ENCODE assay signal across 28 cellular contexts in the genomic region with DNA sequence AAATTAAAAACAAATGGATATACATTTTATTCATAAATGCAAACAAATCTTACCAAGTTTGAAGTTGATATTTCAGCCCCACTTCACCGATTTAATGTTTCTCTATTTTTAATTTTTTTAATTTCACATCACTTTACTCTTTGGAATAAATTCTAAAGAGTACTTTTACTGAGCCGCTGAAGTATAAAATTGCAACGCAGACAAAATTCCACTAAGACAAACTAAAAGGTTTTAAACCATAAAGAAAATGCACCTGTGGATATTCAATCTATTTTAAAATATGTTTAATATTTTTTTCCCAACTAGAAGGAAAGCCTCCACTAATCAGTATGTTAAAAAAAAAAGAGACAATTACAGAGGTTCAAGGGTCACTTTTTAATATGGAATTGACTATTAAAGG.
"Had no signal": no experiment of that assay in that cellular context is flagged by ENCODE, and none has a peak within 500 bp of the region (broad histone marks: within the 10 kb centered on the region; RNA-seq: fewer than 3 reads in every experiment).

No MANE protein-coding gene starts in this region.

- H3K9me3 ChIP-seq: colonic mucosa, esophagus muscularis mucosa, esophagus squamous epithelium, gastrocnemius medialis, gastroesophageal sphincter had no signal

- H3K4me3 ChIP-seq: colonic mucosa, coronary artery, dorsolateral prefrontal cortex, esophagus muscularis mucosa, esophagus squamous epithelium, gastrocnemius medialis, gastroesophageal sphincter, heart left ventricle, heart right ventricle had no signal

- H3K4me1 ChIP-seq: colonic mucosa, esophagus muscularis mucosa, esophagus squamous epithelium, gastrocnemius medialis, gastroesophageal sphincter, heart left ventricle, heart right ventricle had no signal

- H3K27ac ChIP-seq: colonic mucosa, coronary artery, dorsolateral prefrontal cortex, epithelial cell of prostate, esophagus muscularis mucosa, esophagus squamous epithelium, gastrocnemius medialis, gastroesophageal sphincter, heart left ventricle, heart right ventricle had no signal

- H3K36me3 ChIP-seq: colonic mucosa, esophagus muscularis mucosa, esophagus squamous epithelium, gastrocnemius medialis, gastroesophageal sphincter, heart left ventricle, heart right ventricle had no signal

- H3K27me3 Mint-ChIP-seq: dendritic cell treated with granulocyte-macrophage colony-stimulating factor and Interleukin-4, amounts not matched to agents 40 ng/mL and 50 ng/mL, for 4 days; effector memory CD8-positive, alpha-beta T cell had no signal

- DNase-seq: colonic mucosa; cortex of kidney; dermis blood vessel endothelial cell; dorsolateral prefrontal cortex; effector CD4-positive, alpha-beta T cell; effector CD8-positive, alpha-beta T cell; effector memory CD4-positive, alpha-beta T cell; effector memory CD8-positive, alpha-beta T cell; endodermal cell; erythroblast; esophagus squamous epithelium; foreskin fibroblast; foreskin melanocyte; gastrocnemius medialis; glutamatergic neuron; head of caudate nucleus; heart left ventricle; heart right ventricle had no signal

- FAIRE-seq: colon, endometrium, endothelial cell of umbilical vein, frontal cortex had no signal

- H3K4me3 Mint-ChIP-seq: dendritic cell treated with granulocyte-macrophage colony-stimulating factor and Interleukin-4, amounts not matched to agents 40 ng/mL and 50 ng/mL, for 4 days; effector memory CD8-positive, alpha-beta T cell; endodermal cell had no signal

- H3K27me3 ChIP-seq: colonic mucosa, dorsolateral prefrontal cortex, esophagus muscularis mucosa, esophagus squamous epithelium, gastrocnemius medialis, gastroesophageal sphincter, heart left ventricle, heart right ventricle had no signal

- ATAC-seq: effector memory CD8-positive, alpha-beta T cell; esophagus mucosa; gastrocnemius medialis; gastroesophageal sphincter; heart left ventricle; heart right ventricle had no signal
